In genomic region chr9:10242255-10242654, GRCh38 we compare ENCODE assay signal across 13 cellular contexts.
A peak's percentile ranks its signal among the peaks of the same experiment; 100 is the strongest.
DNase-seq lines count a peak whose midpoint lies in the region; ATAC-seq and TF ChIP-seq lines count a peak whose summit lies in the region.
"Had no signal": no experiment of that assay in that cellular context is flagged by ENCODE, and none has a peak within 500 bp of the region (broad histone marks: within the 10 kb centered on the region; RNA-seq: fewer than 3 reads in every experiment).

No MANE protein-coding gene starts in this region.

- no peak for TF ChIP-seq CTCF in RWPE2 (IDR thresholded peaks at IDR 0.05; ENCODE audit: poor library complexity, severe bottlenecking)
- no peak for TF ChIP-seq CTCF in fibroblast of the aortic adventitia (IDR thresholded peaks at IDR 0.05; ENCODE audit: insufficient read depth, low read length)
- no peak for TF ChIP-seq CTCF in MM.1S (IDR thresholded peaks at IDR 0.05; ENCODE audit: low read length)

- H3K36me3 ChIP-seq in RWPE2 (ENCODE audit: low read depth) (no peaks in the 10 kb centered on the region), MM.1S (replicated peaks; ENCODE audit: insufficient read depth, low read length) (no peaks in the 10 kb centered on the region)
- H3K36me3 ChIP-seq: BLaER1 treated with 17β-estradiol and CSF1 and Interleukin-3, amounts not matched to agents 10 nM and 100 nM had no signal

- no peaks in the 10 kb centered on the region for H3K79me2 ChIP-seq in MM.1S (ENCODE audit: low read length)

- H3F3A ChIP-seq in MM.1S (ENCODE audit: insufficient read depth, low read length), result no peaks in the 10 kb centered on the region

- H2AFZ ChIP-seq in MM.1S (ENCODE audit: low read length), result no peak overlapping the region
- H2AFZ ChIP-seq: GM23248 had no signal

- H3K27ac ChIP-seq in RWPE2 (ENCODE audit: poor library complexity, severe bottlenecking) (no peak overlapping the region), MM.1S (ENCODE audit: low read length) (no peak overlapping the region)
- H3K27ac ChIP-seq: BLaER1 treated with 17β-estradiol and CSF1 and Interleukin-3, amounts not matched to agents 10 nM and 100 nM; GM23248 had no signal

- H3K4me1 ChIP-seq in RWPE2 (ENCODE audit: insufficient read depth, poor library complexity, severe bottlenecking) (no peaks in the 10 kb centered on the region), MM.1S (ENCODE audit: low read length) (no peaks in the 10 kb centered on the region)
- H3K4me1 ChIP-seq: BLaER1 treated with 17β-estradiol and CSF1 and Interleukin-3, amounts not matched to agents 10 nM and 100 nM had no signal

- H3K4me3 ChIP-seq in RWPE2 (ENCODE audit: severe bottlenecking), result no peak overlapping the region
- H3K4me3 ChIP-seq in fibroblast of the aortic adventitia (ENCODE audit: low read depth, low read length), result no peak overlapping the region
- H3K4me3 ChIP-seq in MM.1S (ENCODE audit: low read length), result no peak overlapping the region
- H3K4me3 ChIP-seq: BLaER1 treated with 17β-estradiol and CSF1 and Interleukin-3, amounts not matched to agents 10 nM and 100 nM; GM23248 had no signal

- H4K20me1 ChIP-seq in MM.1S (ENCODE audit: insufficient read depth, low read length), result no peaks in the 10 kb centered on the region
- H4K20me1 ChIP-seq: BLaER1 treated with 17β-estradiol and CSF1 and Interleukin-3, amounts not matched to agents 10 nM and 100 nM had no signal

- no peak overlapping the region for H3K4me2 ChIP-seq in MM.1S (ENCODE audit: low read depth, low read length)
- H3K4me2 ChIP-seq: BLaER1 treated with 17β-estradiol and CSF1 and Interleukin-3, amounts not matched to agents 10 nM and 100 nM had no signal

- ATAC-seq in RWPE2 (ENCODE audit: low read depth), result peak; percentile 75
- ATAC-seq: CD8-positive, alpha-beta T cell; HCT116 had no signal

- DNase-seq in NCI-H69 (lab: John Stamatoyannopoulos, UW) (peak; percentile 48), RWPE2 (ENCODE audit: low spot score) (no peak), fibroblast of the aortic adventitia (ENCODE audit: low read depth) (peak; percentile 0), DMS153 (lab: John Stamatoyannopoulos, UW) (no peak), MM.1S (no peak), UCSD-AML1 (lab: John Stamatoyannopoulos, UW; ENCODE audit: unreplicated experiment) (no peak)
- DNase-seq: CD8-positive, alpha-beta T cell; DMS 273 treated with DMSO at 0.1 percent for 48 hours; GM23248; HFFc6; IMR-90 had no signal

- no peaks in the 10 kb centered on the region for H3K27me3 ChIP-seq in RWPE2 (ENCODE audit: insufficient read depth, poor library complexity, severe bottlenecking)
- H3K27me3 ChIP-seq in MM.1S (replicated peaks; ENCODE audit: insufficient read depth, low read length), result no peaks in the 10 kb centered on the region
- H3K27me3 ChIP-seq: BLaER1 treated with 17β-estradiol and CSF1 and Interleukin-3, amounts not matched to agents 10 nM and 100 nM had no signal

- H3K9me3 ChIP-seq in RWPE2 (ENCODE audit: severe bottlenecking), result no peaks in the 10 kb centered on the region
- H3K9me3 ChIP-seq in MM.1S (replicated peaks; ENCODE audit: insufficient read depth, low read length), result no peaks in the 10 kb centered on the region
- H3K9me3 ChIP-seq: BLaER1 treated with 17β-estradiol and CSF1 and Interleukin-3, amounts not matched to agents 10 nM and 100 nM had no signal

- no peaks in the 10 kb centered on the region for H3K9me2 ChIP-seq in MM.1S (replicated peaks; ENCODE audit: insufficient read depth, low read length)

- H3K9ac ChIP-seq in MM.1S (ENCODE audit: low read length), result no peak overlapping the region
- H3K9ac ChIP-seq: BLaER1 treated with 17β-estradiol and CSF1 and Interleukin-3, amounts not matched to agents 10 nM and 100 nM; GM23248 had no signal

Comparison
In these comparisons a context has a peak if more than half of its experiments do, and no peak if none do; other contexts are left out.
1. DNase-seq: peak in NCI-H69 (single experiment) and fibroblast of the aortic adventitia (single experiment); none in RWPE2 (single experiment), DMS153 (single experiment), MM.1S (single experiment) and UCSD-AML1 (single experiment).